In genomic region chr3:133750201-133750748, GRCh38 we compare ENCODE assay signal across 1 cellular context.
TF ChIP-seq lines count a peak whose summit lies in the region.

No MANE protein-coding gene starts in this region.

TF ChIP-seq in H1, 55 proteins besides CTCF, POLR2A, EP300 and RAD21 (continued from another document):
- TF ChIP-seq HDAC2 (IDR thresholded peaks at IDR 0.05; ENCODE audit: borderline replicate concordance in 1 of 2, low read depth in 2 of 2, low read length in 2 of 2) (no peak), CBX5 (IDR thresholded peaks at IDR 0.05; ENCODE audit: low read depth, low read length) (no peak), FOSL1 (IDR thresholded peaks at IDR 0.05; ENCODE audit: insufficient read depth, low read depth, low read length) (no peak), RBBP5 (IDR thresholded peaks at IDR 0.05; ENCODE audit: borderline replicate concordance, low read depth, low read length) (no peak), SRF (IDR thresholded peaks at IDR 0.05; ENCODE audit: low read depth, low read length) (no peak), JUN (IDR thresholded peaks at IDR 0.05; ENCODE audit: low read depth, low read length) (no peak), TBP (IDR thresholded peaks at IDR 0.05; ENCODE audit: low read depth, low read length) (no peak), CHD2 (IDR thresholded peaks at IDR 0.05; ENCODE audit: low read length) (no peak), CBX8 (IDR thresholded peaks at IDR 0.05; ENCODE audit: borderline replicate concordance, low read depth, low read length) (no peak), SIRT6 (IDR thresholded peaks at IDR 0.05; ENCODE audit: low read length) (no peak)
